16 cellular contexts compared by ENCODE assay signal in genomic region chr7:21023841-21024502, GRCh38.
"Had no signal": no experiment of that assay in that cellular context is flagged by ENCODE, and none has a peak within 500 bp of the region (broad histone marks: within the 10 kb centered on the region; RNA-seq: fewer than 3 reads in every experiment).

No MANE protein-coding gene starts in this region.

- H3K4me1 ChIP-seq: lower lobe of right lung, right lobe of liver had no signal

- H3K27me3 ChIP-seq: brain microvascular endothelial cell, right lobe of liver, tibial nerve had no signal

- ATAC-seq: activated CD4-positive, alpha-beta T cell treated with anti-CD3 and anti-CD28 coated beads for 36 hours; activated T-cell treated with anti-CD3 and anti-CD28 coated beads, Interleukin-2, amount 50 U/mL, for 72 hours; esophagus mucosa; lower lobe of right lung; right lobe of liver; stimulated activated effector memory CD8-positive, alpha-beta T cell treated with anti-CD3 and anti-CD28 coated beads, Interleukin-12 subunit alpha, Interleukin-12 subunit beta, amount 100 ng/mL, for 72 hours; T-helper 17 cell had no signal

- H3K27ac ChIP-seq: brain microvascular endothelial cell, lower lobe of right lung, right lobe of liver, tibial nerve had no signal

- H3K4me3 ChIP-seq: lower lobe of right lung, right lobe of liver, tibial nerve had no signal

- H3K36me3 ChIP-seq: brain microvascular endothelial cell, lower lobe of right lung, right lobe of liver, tibial nerve had no signal

- DNase-seq: activated CD4-positive, alpha-beta memory T cell treated with anti-CD3 and anti-CD28 coated beads, Interleukin-2, amount 10 ng/mL, durations not matched to agents 7 days and 5 days; activated CD4-positive, alpha-beta T cell treated with anti-CD3 and anti-CD28 coated beads for 36 hours; activated gamma-delta T cell treated with Interleukin-2 at 50 U/mL for 16 hours; activated naive CD8-positive, alpha-beta T cell treated with anti-CD3 and anti-CD28 coated beads for 36 hours; activated T-cell treated with anti-CD3 and anti-CD28 coated beads, Interleukin-2, amount 50 U/mL, for 72 hours; brain microvascular endothelial cell; dermis blood vessel endothelial cell; hypothalamus; immature natural killer cell; lower lobe of right lung; midbrain; right lobe of liver; T-helper 17 cell had no signal

- H3K9me3 ChIP-seq: lower lobe of right lung, right lobe of liver, tibial nerve had no signal
